In genomic region chr12:121025442-121026226, GRCh38 we compare ENCODE assay signal across 1 cellular context.
TF ChIP-seq lines count a peak whose summit lies in the region.

No MANE protein-coding gene starts in this region.

TF ChIP-seq in IMR-90, 13 proteins besides CTCF, POLR2A, EP300 and RAD21:
- TF ChIP-seq SMC3 (IDR thresholded peaks at IDR 0.05; ENCODE audit: low read depth, low read length) (no peak), RCOR1 (IDR thresholded peaks at IDR 0.05; ENCODE audit: insufficient replicate concordance, low read length) (no peak), CHD1 (IDR thresholded peaks at IDR 0.05; ENCODE audit: low read depth, low read length) (no peak), RFX5 (IDR thresholded peaks at IDR 0.05; ENCODE audit: low read depth, low read length) (no peak), MAZ (IDR thresholded peaks at IDR 0.05; ENCODE audit: borderline replicate concordance, low read depth, low read length) (no peak), CEBPB (IDR thresholded peaks at IDR 0.05; ENCODE audit: low read depth, low read length) (no peak)
